In the genomic region with DNA sequence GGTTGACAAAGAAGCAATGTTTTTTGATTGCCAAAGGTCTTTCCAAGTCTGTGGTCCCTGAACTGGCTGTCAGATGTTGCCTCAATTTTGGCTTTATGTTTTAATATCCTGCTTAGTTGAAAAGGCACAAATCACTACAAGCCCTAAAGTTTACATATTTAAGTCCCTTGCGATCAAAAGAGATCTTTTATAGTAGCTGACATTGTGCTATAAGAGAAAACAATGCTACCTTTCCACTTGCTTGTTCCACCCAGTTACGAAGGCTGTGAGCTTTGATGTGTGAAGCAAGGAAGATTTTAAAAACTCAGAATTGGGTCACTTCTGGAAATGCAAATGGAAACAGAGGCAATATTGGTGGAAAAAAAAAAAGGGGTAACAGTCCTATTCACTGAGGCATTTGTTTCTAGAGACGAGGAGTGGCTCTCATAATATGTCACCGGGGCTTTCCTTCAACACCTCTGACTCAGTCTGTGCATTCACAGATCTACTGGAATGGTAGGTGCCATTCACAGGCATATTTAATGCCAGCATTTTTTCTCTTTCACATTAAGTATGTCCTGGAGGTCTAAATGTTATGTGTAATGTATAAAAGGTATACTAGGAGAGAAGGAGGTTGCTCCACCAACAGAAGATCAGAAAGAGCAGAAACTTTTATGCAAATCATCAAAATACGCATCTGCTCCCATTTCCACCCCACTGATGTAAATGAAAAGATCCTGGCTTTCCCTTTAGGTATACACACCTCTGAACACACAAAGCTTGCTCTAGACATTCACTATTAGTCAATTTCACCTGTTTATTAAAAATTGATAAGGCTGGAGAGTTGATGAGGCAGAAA, we compare ENCODE assay signal across 11 cellular contexts.
DNase-seq lines count a peak whose midpoint lies in the region; ATAC-seq lines count a peak whose summit lies in the region.
"Had no signal": no experiment of that assay in that cellular context is flagged by ENCODE, and none has a peak within 500 bp of the region (broad histone marks: within the 10 kb centered on the region; RNA-seq: fewer than 3 reads in every experiment).

No MANE protein-coding gene starts in this region.

- H3K4me1 Mint-ChIP-seq in activated T-helper 17 cell treated with anti-CD3 and anti-CD28 coated beads, Interleukin-2, amount 50 U/mL, for 72 hours = peaks cover 16% of the 10 kb centered on the region

- H3K27me3 Mint-ChIP-seq in activated T-helper 17 cell treated with anti-CD3 and anti-CD28 coated beads, Interleukin-2, amount 50 U/mL, for 72 hours = peaks cover 4% of the 10 kb centered on the region

- H3K9me3 Mint-ChIP-seq in activated T-helper 17 cell treated with anti-CD3 and anti-CD28 coated beads, Interleukin-2, amount 50 U/mL, for 72 hours = no peaks in the 10 kb centered on the region

- peak overlapping the region; percentile 57 for H3K4me3 Mint-ChIP-seq in activated T-helper 17 cell treated with anti-CD3 and anti-CD28 coated beads, Interleukin-2, amount 50 U/mL, for 72 hours

- H3K27ac Mint-ChIP-seq in activated T-helper 17 cell treated with anti-CD3 and anti-CD28 coated beads, Interleukin-2, amount 50 U/mL, for 72 hours = peak overlapping the region; percentile 14

- ATAC-seq in HG02938 (IDR thresholded peaks at IDR 0.05; ENCODE audit: unreplicated experiment) = peak; percentile 84
- peak; percentile 100 for ATAC-seq in activated T-helper 17 cell treated with anti-CD3 and anti-CD28 coated beads, Interleukin-2, amount 50 U/mL, for 72 hours (replicated peaks)
- ATAC-seq: psoas muscle had no signal

- H3K36me3 Mint-ChIP-seq in activated T-helper 17 cell treated with anti-CD3 and anti-CD28 coated beads, Interleukin-2, amount 50 U/mL, for 72 hours (ENCODE audit: low read depth) = no peaks in the 10 kb centered on the region

- DNase-seq in stimulated activated naive CD4-positive, alpha-beta T cell treated with Interleukin-2 at 50 U/mL for 16 hours (lab: John Stamatoyannopoulos, UW) = peak; percentile 10
- DNase-seq in stimulated activated naive CD4-positive, alpha-beta T cell (lab: John Stamatoyannopoulos, UW) = no peak
- DNase-seq in RPMI8226 (no peak), amniotic stem cell (lab: John Stamatoyannopoulos, UW) (no peak), OCI-M1 (lab: John Stamatoyannopoulos, UW) (no peak), iPS-NIHi7 (ENCODE audit: extremely low spot score) (no peak)
- DNase-seq: central memory CD4-positive, alpha-beta T cell; HCEC 1CT; psoas muscle had no signal
